8 cellular contexts compared by ENCODE assay signal in the genomic region with DNA sequence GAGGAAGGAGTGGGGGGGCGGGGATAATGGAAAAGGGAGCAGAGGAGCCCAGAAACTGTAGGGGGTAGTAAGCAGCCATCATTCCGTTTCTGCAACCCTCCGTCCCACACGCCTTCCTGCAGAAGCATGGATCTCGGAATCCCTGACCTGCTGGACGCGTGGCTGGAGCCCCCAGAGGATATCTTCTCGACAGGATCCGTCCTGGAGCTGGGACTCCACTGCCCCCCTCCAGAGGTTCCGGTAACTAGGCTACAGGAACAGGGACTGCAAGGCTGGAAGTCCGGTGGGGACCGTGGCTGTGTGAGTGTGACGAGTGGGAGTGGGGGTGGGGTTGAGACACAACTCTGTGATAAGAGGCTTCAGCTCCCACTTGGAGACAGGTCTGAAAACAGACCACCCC. TPM values are rescaled to one million over a fixed set of nuclear protein-coding genes. Genes with fewer than 3 reads are reported as not detected.
DNase-seq lines count a peak whose midpoint lies in the region; ATAC-seq and TF ChIP-seq lines count a peak whose summit lies in the region.

No MANE protein-coding gene starts in this region.

- DNase-seq in activated T-cell treated with anti-CD3 and anti-CD28 coated beads, Interleukin-2, amount 50 U/mL, for 4 hours: no peak
- DNase-seq in activated T-cell treated with anti-CD3 and anti-CD28 coated beads for 4 hours (no peak), tibial nerve (ENCODE audit: low spot score in 2 of 2) (no peak), iPS-NIHi7 (ENCODE audit: extremely low spot score) (no peak), putamen (ENCODE audit: low spot score) (no peak)
- no peak for DNase-seq in activated naive CD8-positive, alpha-beta T cell treated with anti-CD3 and anti-CD28 coated beads for 36 hours
- no peak for DNase-seq in stimulated activated CD4-positive, alpha-beta T cell treated with anti-CD3 and anti-CD28 coated beads, Interleukin-2, amount 100 ng/mL, for 48 hours

- no peaks in the 10 kb centered on the region for H3K27me3 Mint-ChIP-seq in activated T-cell treated with anti-CD3 and anti-CD28 coated beads, Interleukin-2, amount 50 U/mL, for 4 hours (ENCODE audit: low read depth)
- no peaks in the 10 kb centered on the region for H3K27me3 Mint-ChIP-seq in activated naive CD8-positive, alpha-beta T cell treated with anti-CD3 and anti-CD28 coated beads for 36 hours

- H3K27ac Mint-ChIP-seq in activated naive CD8-positive, alpha-beta T cell treated with anti-CD3 and anti-CD28 coated beads for 36 hours: peak overlapping the region; percentile 97

- TF ChIP-seq CTCF in liver (IDR thresholded peaks at IDR 0.05; ENCODE audit: low read depth, low read length, missing input control) (no peak), tibial nerve (IDR thresholded peaks at IDR 0.05) (no peak)

- peak overlapping the region; percentile 85 for H3K4me3 Mint-ChIP-seq in activated T-cell treated with anti-CD3 and anti-CD28 coated beads, Interleukin-2, amount 50 U/mL, for 4 hours
- peak overlapping the region; percentile 87 for H3K4me3 Mint-ChIP-seq in activated naive CD8-positive, alpha-beta T cell treated with anti-CD3 and anti-CD28 coated beads for 36 hours

- H3K27me3 ChIP-seq in liver (ENCODE audit: control insufficient read depth in 4 of 4, insufficient read depth in 4 of 4, low read length in 3 of 4): no peaks in the 10 kb centered on the region
- H3K27me3 ChIP-seq in tibial nerve: no peaks in the 10 kb centered on the region

- H3K4me1 ChIP-seq in liver (ENCODE audit: control insufficient read depth in 4 of 4, insufficient read depth in 4 of 4, low read length in 3 of 4) (peaks cover 5 to 36% (median 21%) of the 10 kb centered on the region in 4 donors), tibial nerve (peaks cover 0 to 40% (median 24%) of the 10 kb centered on the region in 4 donors)

- peaks cover 43% of the 10 kb centered on the region for H3K4me1 Mint-ChIP-seq in activated T-cell treated with anti-CD3 and anti-CD28 coated beads, Interleukin-2, amount 50 U/mL, for 4 hours (ENCODE audit: low read depth)
- H3K4me1 Mint-ChIP-seq in activated naive CD8-positive, alpha-beta T cell treated with anti-CD3 and anti-CD28 coated beads for 36 hours: peaks cover 41% of the 10 kb centered on the region

- no peaks in the 10 kb centered on the region for H3K9me3 Mint-ChIP-seq in activated T-cell treated with anti-CD3 and anti-CD28 coated beads, Interleukin-2, amount 50 U/mL, for 4 hours
- H3K9me3 Mint-ChIP-seq in activated naive CD8-positive, alpha-beta T cell treated with anti-CD3 and anti-CD28 coated beads for 36 hours: no peaks in the 10 kb centered on the region

- no peak for TF ChIP-seq POLR2A in tibial nerve (IDR thresholded peaks at IDR 0.05)

- peaks cover 6% of the 10 kb centered on the region for H3K36me3 Mint-ChIP-seq in activated T-cell treated with anti-CD3 and anti-CD28 coated beads, Interleukin-2, amount 50 U/mL, for 4 hours (ENCODE audit: insufficient read depth)
- peaks cover 27% of the 10 kb centered on the region for H3K36me3 Mint-ChIP-seq in activated naive CD8-positive, alpha-beta T cell treated with anti-CD3 and anti-CD28 coated beads for 36 hours

- no peak for ATAC-seq in activated T-cell treated with anti-CD3 and anti-CD28 coated beads, Interleukin-2, amount 50 U/mL, for 4 hours

- TF ChIP-seq RAD21 in liver (IDR thresholded peaks at IDR 0.05): no peak

- peak overlapping the region in 1 of 2 donors; percentile 96 for H3K27ac ChIP-seq in liver (ENCODE audit: low read depth in 1 of 2, low read length in 2 of 2)
- peak overlapping the region in 3 of 4 donors; percentile 94 to 95 (median 95) for H3K27ac ChIP-seq in tibial nerve

- H3K4me3 ChIP-seq in liver (ENCODE audit: low read depth in 1 of 3, low read length in 3 of 3): peak overlapping the region in 2 of 3 donors; percentile 61 to 83
- peak overlapping the region in 3 of 4 donors; percentile 49 to 90 (median 69) for H3K4me3 ChIP-seq in tibial nerve

- H3K9ac ChIP-seq in liver (ENCODE audit: low read depth in 1 of 2, low read length in 2 of 2): peak overlapping the region in 1 of 2 donors; percentile 88

- no peak for TF ChIP-seq EP300 in tibial nerve (IDR thresholded peaks at IDR 0.05)

- peaks cover 0 to 2% (median under 1%) of the 10 kb centered on the region in 4 donors for H3K36me3 ChIP-seq in liver (ENCODE audit: control insufficient read depth in 4 of 4, insufficient read depth in 3 of 4, low read depth in 1 of 4, low read length in 3 of 4)
- peaks cover 0 to 15% (median 0%) of the 10 kb centered on the region in 3 donors for H3K36me3 ChIP-seq in tibial nerve

- H3K9me3 ChIP-seq in liver (ENCODE audit: control insufficient read depth in 4 of 4, low read length in 3 of 4) (no peaks in the 10 kb centered on the region), tibial nerve (no peaks in the 10 kb centered on the region)

- WGBS in liver: 29% methylated on average over 13 of the region's 13 CpGs
- 18 to 26% methylated on average over 12 to 13 of the region's 13 CpGs for WGBS in tibial nerve, 2 donors

TF ChIP-seq in liver, 16 proteins besides CTCF, POLR2A, EP300 and RAD21 (continues in another document):
- no peak for TF ChIP-seq FOXA1 (IDR thresholded peaks at IDR 0.05)
- TF ChIP-seq MAX (IDR thresholded peaks at IDR 0.05): no peak
- TF ChIP-seq GABPA (IDR thresholded peaks at IDR 0.05 in 1 of 2, conservative IDR thresholded peaks at IDR 0.05 in 1 of 2): no peak
- TF ChIP-seq ZBTB33 (IDR thresholded peaks at IDR 0.05): no peak
- no peak for TF ChIP-seq TAF1 (conservative IDR thresholded peaks at IDR 0.05)
- TF ChIP-seq YY1 (IDR thresholded peaks at IDR 0.05): no peak
- no peak for TF ChIP-seq HNF4G (IDR thresholded peaks at IDR 0.05)
- TF ChIP-seq, protein P1, sequence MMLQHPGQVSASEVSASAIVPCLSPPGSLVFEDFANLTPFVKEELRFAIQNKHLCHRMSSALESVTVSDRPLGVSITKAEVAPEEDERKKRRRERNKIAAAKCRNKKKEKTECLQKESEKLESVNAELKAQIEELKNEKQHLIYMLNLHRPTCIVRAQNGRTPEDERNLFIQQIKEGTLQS (IDR thresholded peaks at IDR 0.05): no peak
- no peak for TF ChIP-seq JUND (IDR thresholded peaks at IDR 0.05)

RNA-seq across cellular contexts. Expression of gene CREB3L4, which starts 0.7 kb away (rescaled TPM):
- 1 to 10 TPM; 4.2 to 4.3 (median 4.3) TPM for total RNA-seq in activated T-cell treated with anti-CD3 and anti-CD28 coated beads, Interleukin-2, amount 50 U/mL, for 4 hours
- 1 to 10 TPM; 6.8 to 7.3 TPM for total RNA-seq in activated naive CD8-positive, alpha-beta T cell treated with anti-CD3 and anti-CD28 coated beads for 36 hours
- 10 to 100 TPM in 1 of 2 donors, 1 to 10 TPM in 1; 7.4 to 10.3 TPM for total RNA-seq in liver
- 10 to 100 TPM in 1 of 2 donors, 1 to 10 TPM in 1; 4.4 to 10.2 TPM for polyA plus RNA-seq in liver
- 10 to 100 TPM; 10.2 to 17.5 (median 11.4) TPM for total RNA-seq in tibial nerve

RNA-seq across cellular contexts. Expression of gene SLC39A1, which starts 5.1 kb away (rescaled TPM):
- 10 to 100 TPM; 72.6 to 79.3 (median 73.9) TPM for total RNA-seq in activated T-cell treated with anti-CD3 and anti-CD28 coated beads, Interleukin-2, amount 50 U/mL, for 4 hours
- total RNA-seq in activated naive CD8-positive, alpha-beta T cell treated with anti-CD3 and anti-CD28 coated beads for 36 hours: 10 to 100 TPM; 60.6 to 63.1 TPM
- total RNA-seq in liver (10 to 100 TPM; 46.8 to 70.3 TPM), tibial nerve (100 to 1,000 TPM in 1 of 4 donors, 10 to 100 TPM in 3; 81.0 to 157 (median 92.4) TPM)
- polyA plus RNA-seq in liver: 10 to 100 TPM; 38.8 to 62.5 TPM

RNA-seq across cellular contexts. Expression of gene JTB, which starts 9.1 kb away (rescaled TPM):
- 100 to 1,000 TPM; 257 to 294 (median 273) TPM for total RNA-seq in activated T-cell treated with anti-CD3 and anti-CD28 coated beads, Interleukin-2, amount 50 U/mL, for 4 hours
- total RNA-seq in activated naive CD8-positive, alpha-beta T cell treated with anti-CD3 and anti-CD28 coated beads for 36 hours: 100 to 1,000 TPM; 204 to 214 TPM
- 100 to 1,000 TPM in 1 of 2 donors, 10 to 100 TPM in 1; 88.9 to 104 TPM for total RNA-seq in liver
- polyA plus RNA-seq in liver: 100 to 1,000 TPM; 144 to 182 TPM
- 100 to 1,000 TPM; 149 to 289 (median 241) TPM for total RNA-seq in tibial nerve

RNA-seq across cellular contexts. Expression of gene CRTC2, which starts 10.0 kb away (rescaled TPM):
- 10 to 100 TPM; 43.7 to 56.0 (median 51.7) TPM for total RNA-seq in activated T-cell treated with anti-CD3 and anti-CD28 coated beads, Interleukin-2, amount 50 U/mL, for 4 hours
- 10 to 100 TPM; 56.4 to 67.0 TPM for total RNA-seq in activated naive CD8-positive, alpha-beta T cell treated with anti-CD3 and anti-CD28 coated beads for 36 hours
- total RNA-seq in liver (1 to 10 TPM; 4.9 to 5.5 TPM), tibial nerve (10 to 100 TPM; 17.4 to 43.7 (median 23.4) TPM)
- 10 to 100 TPM; 11.0 to 14.9 TPM for polyA plus RNA-seq in liver

RNA-seq across cellular contexts. Expression of gene RAB13, which starts 17.7 kb away (rescaled TPM):
- total RNA-seq in activated T-cell treated with anti-CD3 and anti-CD28 coated beads, Interleukin-2, amount 50 U/mL, for 4 hours: 10 to 100 TPM in 1 of 3 donors, 1 to 10 TPM in 2; 7.0 to 16.0 (median 9.3) TPM
- total RNA-seq in activated naive CD8-positive, alpha-beta T cell treated with anti-CD3 and anti-CD28 coated beads for 36 hours: 10 to 100 TPM; 48.7 to 53.5 TPM
- total RNA-seq in liver (10 to 100 TPM; 18.0 to 20.6 TPM), tibial nerve (10 to 100 TPM; 23.0 to 60.3 (median 32.0) TPM)
- polyA plus RNA-seq in liver: 10 to 100 TPM; 44.3 to 72.9 TPM
